8 cellular contexts compared by ENCODE assay signal in the genomic region with DNA sequence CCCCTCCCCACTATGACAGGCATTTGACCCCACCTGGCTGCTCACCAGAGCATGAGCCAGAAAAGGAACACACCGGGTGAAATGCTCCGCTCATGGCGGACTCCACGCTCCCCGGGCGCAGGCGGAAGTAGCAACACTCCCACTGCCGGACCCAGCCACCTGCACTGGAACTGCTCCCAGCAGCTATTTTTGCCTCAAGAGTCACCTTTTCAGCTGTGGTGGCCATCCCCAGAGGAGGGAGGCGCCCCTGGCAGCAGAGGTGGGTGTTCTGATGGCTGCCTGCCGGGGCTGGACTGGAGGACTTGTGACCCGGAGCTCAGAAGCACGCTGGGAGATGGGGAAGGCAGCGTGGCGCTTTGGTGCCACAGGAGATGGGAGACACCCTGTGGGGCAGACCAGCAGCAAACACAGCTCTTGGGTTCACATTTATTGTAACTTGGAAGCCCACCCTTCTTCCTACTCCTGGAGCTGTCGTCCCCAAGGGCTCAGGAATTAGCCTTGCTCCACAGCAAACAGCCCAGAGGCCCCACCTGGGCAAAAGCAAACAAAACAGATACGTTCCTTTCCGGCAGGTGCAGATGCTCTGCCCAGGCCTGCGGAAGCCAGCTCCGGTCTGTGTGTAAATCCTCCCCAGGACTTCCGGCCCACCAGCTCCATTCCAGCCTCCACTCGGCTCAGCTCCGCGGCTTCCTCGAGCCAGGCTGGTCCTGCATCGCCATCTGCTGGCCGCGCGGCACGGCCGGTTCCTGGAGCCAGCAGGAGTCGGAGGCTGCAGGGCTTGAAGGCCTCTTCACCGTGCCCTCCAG. TPM values are rescaled to one million over a fixed set of nuclear protein-coding genes. Genes with fewer than 3 reads are reported as not detected.
DNase-seq lines count a peak whose midpoint lies in the region; ATAC-seq and TF ChIP-seq lines count a peak whose summit lies in the region.

No MANE protein-coding gene starts in this region.

- no peaks in the 10 kb centered on the region for H3K27me3 ChIP-seq in Panc1 (ENCODE audit: control insufficient read depth, insufficient read depth, low read length)

- peak overlapping the region in 1 of 2 experiments; percentile 34; a peak in 2 of 4 replicates for H3K4me3 ChIP-seq in Panc1 (ENCODE audit: low read depth in 2 of 2, low read length in 2 of 2)

- peaks cover 61 to 88% (median 84%) of the 10 kb centered on the region in 3 donors for H3K4me1 Mint-ChIP-seq in naive B cell

- CTCF ChIA-PET in Panc1 (lab: Charles Lee): interaction anchor here (0.6 to 1.5 kb wide), 7 partner anchors 27 to 186 kb away, joined by 3 to 13 read pairs (median 4); partner anchors contain the start of genes MIEF1 and TAB1

- intact Hi-C loops in Panc1 (cut with micrococcal nuclease; ENCODE audit: unreplicated experiment): no loop called here

- H3K36me3 ChIP-seq in KOPT-K1 (ENCODE audit: insufficient read depth, low read length) (peaks cover 63% of the 10 kb centered on the region), Panc1 (ENCODE audit: control insufficient read depth, insufficient read depth, low read length) (peaks cover 4% of the 10 kb centered on the region; the same call in 1 of the 2 replicates)

- peak; percentile 57 for ATAC-seq in Panc1
- peak; percentile 67 for ATAC-seq in esophagus mucosa
- ATAC-seq in naive B cell (ENCODE audit: low read depth in 2 of 2): peak; percentile 27 to 32
- ATAC-seq in GM19035 (IDR thresholded peaks at IDR 0.05; ENCODE audit: unreplicated experiment): no peak

- H3K27ac ChIP-seq in KOPT-K1 (ENCODE audit: low read depth, low read length, poor library complexity, severe bottlenecking): peak overlapping the region; percentile 31
- H3K27ac ChIP-seq in Panc1 (ENCODE audit: low read length): peak overlapping the region; percentile 48

- peak; percentile 29 for TF ChIP-seq POLR2A in GM15510 (IDR thresholded peaks at IDR 0.05; ENCODE audit: borderline replicate concordance, extremely low read depth, insufficient read length)

- H3K4me3 Mint-ChIP-seq in naive B cell: peak overlapping the region; percentile 61 to 92 (median 74)

- no TSS peak for BruUV-seq in Panc1 (replicated peaks; lab: Mats Ljungman, UMichigan)

- H3K9me3 ChIP-seq in KOPT-K1 (ENCODE audit: insufficient read depth, low read length, poor library complexity, severe bottlenecking) (no peaks in the 10 kb centered on the region), Panc1 (ENCODE audit: control insufficient read depth, insufficient read depth, low read depth, low read length) (no peaks in the 10 kb centered on the region)

- TF ChIP-seq CTCF in Panc1 (IDR thresholded peaks at IDR 0.05): peak; percentile 95

- POLR2A ChIA-PET in Panc1 (lab: Charles Lee): interaction anchor here (1.4 kb wide), 1 partner anchor 9 kb away, joined by 8 read pairs; the partner anchor contains the start of gene ATF4

- DNase-seq in Panc1 (ENCODE audit: low read depth, low spot score) (no peak), naive B cell (peak; percentile 85)
- DNase-seq in activated T-cell treated with anti-CD3 and anti-CD28 coated beads, Interleukin-2, amount 50 U/mL, for 48 hours: peak; percentile 92 to 95
- DNase-seq in stimulated activated CD8-positive, alpha-beta memory T cell treated with anti-CD3 and anti-CD28 coated beads, Interleukin-7, amount 100 ng/mL, for 24 hours (ENCODE audit: low read depth): peak; percentile 75

- no peaks in the 10 kb centered on the region for H3K36me3 Mint-ChIP-seq in naive B cell

- H3K27ac Mint-ChIP-seq in naive B cell: peak overlapping the region; percentile 38 to 92 (median 78)

- in situ Hi-C loops in Panc1 (cut with HindIII; ENCODE audit: low pct_unique_long_range_greater_than_20kb, low sequenced_read_pairs): no loop called here

- no peaks in the 10 kb centered on the region for H3K27me3 Mint-ChIP-seq in naive B cell

- peaks cover 49% of the 10 kb centered on the region for H3K4me1 ChIP-seq in Panc1 (ENCODE audit: control insufficient read depth, insufficient read depth, low read length)

- H3K9me3 Mint-ChIP-seq in naive B cell: no peaks in the 10 kb centered on the region

RNA-seq across cellular contexts. Expression of gene RPS19BP1, which starts 3.7 kb away (rescaled TPM):
- 123 TPM for total RNA-seq in Panc1 (2021; ENCODE audit: unreplicated experiment)
- polyA plus RNA-seq in Panc1 (2012; ENCODE audit: insufficient read length): 144 TPM
- 40.7 TPM for total RNA-seq in esophagus mucosa
- 100 to 1,000 TPM in 1 of 6 donors, 10 to 100 TPM in 5; 73.8 to 114 (median 93.2) TPM for polyA plus RNA-seq in naive B cell (ENCODE audit: low read depth in 6 of 6)

RNA-seq across cellular contexts. Expression of gene ATF4, which starts 8.5 kb away (rescaled TPM):
- total RNA-seq in Panc1 (2021; ENCODE audit: unreplicated experiment) (177 TPM), esophagus mucosa (375 TPM)
- polyA plus RNA-seq in Panc1 (2012; ENCODE audit: insufficient read length): 378 TPM
- polyA plus RNA-seq in naive B cell (ENCODE audit: low read depth in 6 of 6): 100 to 1,000 TPM in 2 of 6 donors, 10 to 100 TPM in 4; 74.9 to 159 (median 98.9) TPM

RNA-seq across cellular contexts. Expression of gene MIEF1, which starts 26.8 kb away (rescaled TPM):
- 29.9 TPM for total RNA-seq in Panc1 (2021; ENCODE audit: unreplicated experiment)
- 22.4 TPM for polyA plus RNA-seq in Panc1 (2012; ENCODE audit: insufficient read length)
- 16.7 TPM for total RNA-seq in esophagus mucosa
- 10 to 100 TPM in 5 of 6 donors, 1 to 10 TPM in 1; 8.7 to 29.8 (median 19.2) TPM for polyA plus RNA-seq in naive B cell (ENCODE audit: low read depth in 6 of 6)

RNA-seq across cellular contexts. Expression of gene CACNA1I, which starts 41.7 kb away (rescaled TPM):
- 0.23 TPM for total RNA-seq in Panc1 (2021; ENCODE audit: unreplicated experiment)
- polyA plus RNA-seq in Panc1 (2012; ENCODE audit: insufficient read length): 0.53 TPM
- total RNA-seq in esophagus mucosa: 0.08 TPM
- not detected for polyA plus RNA-seq in naive B cell (ENCODE audit: low read depth in 6 of 6)
